ENCODE assay signal across 17 cellular contexts in genomic region chr5:14296533-14297331, GRCh38.
A peak's percentile ranks its signal among the peaks of the same experiment; 100 is the strongest.
DNase-seq lines count a peak whose midpoint lies in the region; ATAC-seq, FAIRE-seq and TF ChIP-seq lines count a peak whose summit lies in the region.
"Had no signal": no experiment of that assay in that cellular context is flagged by ENCODE, and none has a peak within 500 bp of the region (broad histone marks: within the 10 kb centered on the region; RNA-seq: fewer than 3 reads in every experiment).

No MANE protein-coding gene starts in this region.

- H3K27ac Mint-ChIP-seq in effector memory CD8-positive, alpha-beta T cell, result no peak overlapping the region
- H3K27ac Mint-ChIP-seq in activated naive CD8-positive, alpha-beta T cell treated with anti-CD3 and anti-CD28 coated beads, Interleukin-2, amount 50 U/mL, for 24 hours, result no peak overlapping the region
- H3K27ac Mint-ChIP-seq: T-helper 2 cell treated with Interferon-gamma antibody and Interleukin-4, amounts not matched to agents 5 μg/mL and 100 μg/mL, for 36 hours had no signal

- DNase-seq in AG20443 (ENCODE audit: low spot score) (peak; percentile 41), NCI-H1694 treated with DMSO at 0.1 percent for 48 hours (lab: John Stamatoyannopoulos, UW) (peak; percentile 96), astrocyte of the spinal cord (ENCODE audit: low read depth, low spot score) (peak; percentile 33), inferior parietal cortex (ENCODE audit: extremely low spot score) (peak; percentile 68), GM12892 (ENCODE audit: insufficient read length) (no peak), H4 (ENCODE audit: low spot score) (no peak)
- DNase-seq in effector memory CD8-positive, alpha-beta T cell, result no peak
- no peak for DNase-seq in activated naive CD8-positive, alpha-beta T cell treated with anti-CD3 and anti-CD28 coated beads, Interleukin-2, amount 50 U/mL, for 24 hours
- DNase-seq: activated CD4-positive, alpha-beta T cell treated with anti-CD3 and anti-CD28 coated beads for 48 hours; activated T-cell treated with anti-CD3 and anti-CD28 coated beads, Interleukin-2, amount 50 U/mL, for 1 hour; COR-L47; cortex of kidney; esophagus squamous epithelium; MV-4-11 had no signal

- no peak for ATAC-seq in effector memory CD8-positive, alpha-beta T cell (replicated peaks)
- ATAC-seq in activated naive CD8-positive, alpha-beta T cell treated with anti-CD3 and anti-CD28 coated beads, Interleukin-2, amount 50 U/mL, for 24 hours, result no peak

- no peak for TF ChIP-seq POLR2A in GM12892 (IDR thresholded peaks at IDR 0.05; ENCODE audit: low read depth, low read length)

- no peak overlapping the region for H3K4me3 ChIP-seq in astrocyte of the spinal cord (ENCODE audit: low read depth, low read length)
- H3K4me3 ChIP-seq: esophagus squamous epithelium had no signal

- FAIRE-seq in GM12892 (lab: Jason Lieb, UNC), result no peak
- FAIRE-seq: GM18507 had no signal

- H3K36me3 Mint-ChIP-seq in effector memory CD8-positive, alpha-beta T cell (ENCODE audit: insufficient read depth), result no peaks in the 10 kb centered on the region
- H3K36me3 Mint-ChIP-seq in activated naive CD8-positive, alpha-beta T cell treated with anti-CD3 and anti-CD28 coated beads, Interleukin-2, amount 50 U/mL, for 24 hours (ENCODE audit: low read depth), result no peaks in the 10 kb centered on the region

- H3K27me3 Mint-ChIP-seq in effector memory CD8-positive, alpha-beta T cell, result no peaks in the 10 kb centered on the region
- H3K27me3 Mint-ChIP-seq in activated naive CD8-positive, alpha-beta T cell treated with anti-CD3 and anti-CD28 coated beads, Interleukin-2, amount 50 U/mL, for 24 hours, result no peaks in the 10 kb centered on the region

- H3K9me3 Mint-ChIP-seq in effector memory CD8-positive, alpha-beta T cell, result no peaks in the 10 kb centered on the region
- H3K9me3 Mint-ChIP-seq in activated naive CD8-positive, alpha-beta T cell treated with anti-CD3 and anti-CD28 coated beads, Interleukin-2, amount 50 U/mL, for 24 hours, result no peaks in the 10 kb centered on the region
- H3K9me3 Mint-ChIP-seq: mesothelial cell of epicardium; T-helper 2 cell treated with Interferon-gamma antibody and Interleukin-4, amounts not matched to agents 5 μg/mL and 100 μg/mL, for 36 hours had no signal

- peaks cover 0 to 1% of the 10 kb centered on the region in 2 donors for H3K4me1 Mint-ChIP-seq in effector memory CD8-positive, alpha-beta T cell (ENCODE audit: low read depth in 2 of 2)
- no peaks in the 10 kb centered on the region for H3K4me1 Mint-ChIP-seq in activated naive CD8-positive, alpha-beta T cell treated with anti-CD3 and anti-CD28 coated beads, Interleukin-2, amount 50 U/mL, for 24 hours

- no peak for TF ChIP-seq CTCF in astrocyte of the spinal cord (IDR thresholded peaks at IDR 0.05; ENCODE audit: low read depth, low read length)

- no peak overlapping the region for H3K4me3 Mint-ChIP-seq in effector memory CD8-positive, alpha-beta T cell
- H3K4me3 Mint-ChIP-seq in activated naive CD8-positive, alpha-beta T cell treated with anti-CD3 and anti-CD28 coated beads, Interleukin-2, amount 50 U/mL, for 24 hours, result no peak overlapping the region
- H3K4me3 Mint-ChIP-seq: mesothelial cell of epicardium; T-helper 2 cell treated with Interferon-gamma antibody and Interleukin-4, amounts not matched to agents 5 μg/mL and 100 μg/mL, for 36 hours had no signal

- in situ Hi-C loops in astrocyte of the spinal cord (cut with HindIII; ENCODE audit: low sequenced_read_pairs), result no loop called here

Comparison
In these comparisons a context has a peak if more than half of its experiments do, and no peak if none do; other contexts are left out.
1. DNase-seq: peak in AG20443 (single experiment), NCI-H1694 treated with DMSO at 0.1 percent for 48 hours (single experiment), astrocyte of the spinal cord (single experiment) and inferior parietal cortex (single experiment); none in GM12892 (single experiment), H4 (single experiment), effector memory CD8-positive, alpha-beta T cell (0 of 3) and activated naive CD8-positive, alpha-beta T cell treated with anti-CD3 and anti-CD28 coated beads, Interleukin-2, amount 50 U/mL, for 24 hours (single experiment).